ENCODE assay signal across 25 cellular contexts in genomic region chr15:34724486-34724885, GRCh38. TPM values are rescaled to one million over a fixed set of nuclear protein-coding genes. Genes with fewer than 3 reads are reported as not detected.
"Had no signal": no experiment of that assay in that cellular context is flagged by ENCODE, and none has a peak within 500 bp of the region (broad histone marks: within the 10 kb centered on the region; RNA-seq: fewer than 3 reads in every experiment).

No MANE protein-coding gene starts in this region.

- H3K9me3 ChIP-seq: colonic mucosa, esophagus squamous epithelium, gastroesophageal sphincter, neutrophil, sigmoid colon had no signal

- H3K36me3 Mint-ChIP-seq: immature natural killer cell; naive thymus-derived CD8-positive, alpha-beta T cell; type B pancreatic cell had no signal

- DNase-seq: cerebellar nuclear complex; colonic mucosa; dermis blood vessel endothelial cell; esophagus squamous epithelium; foreskin fibroblast; glutamatergic neuron; immature natural killer cell; kidney; left cardiac atrium; mesendoderm; naive thymus-derived CD8-positive, alpha-beta T cell; posterior cingulate gyrus; sigmoid colon; stimulated activated CD4-positive, alpha-beta T cell treated with anti-CD3 and anti-CD28 coated beads, Interleukin-2, amount 100 ng/mL, for 48 hours; stimulated activated naive CD4-positive, alpha-beta T cell treated with Interleukin-2 at 50 U/mL for 16 hours had no signal

- H3K9me3 Mint-ChIP-seq: type B pancreatic cell had no signal

- H3K36me3 ChIP-seq: colonic mucosa, esophagus squamous epithelium, gastroesophageal sphincter, neutrophil, sigmoid colon had no signal

- FAIRE-seq: kidney, urothelium cell line had no signal

- H3K4me1 Mint-ChIP-seq: immature natural killer cell had no signal

- H3K4me3 ChIP-seq: colonic mucosa, esophagus squamous epithelium, gastroesophageal sphincter, sigmoid colon, smooth muscle cell had no signal

- H3K4me1 ChIP-seq: colonic mucosa had no signal

- H3K27ac Mint-ChIP-seq: immature natural killer cell; naive thymus-derived CD8-positive, alpha-beta T cell had no signal

- H3K4me2 ChIP-seq: smooth muscle cell had no signal

- ATAC-seq: gastroesophageal sphincter; left cardiac atrium; naive thymus-derived CD8-positive, alpha-beta T cell had no signal

- H3K4me3 Mint-ChIP-seq: immature natural killer cell; naive thymus-derived CD8-positive, alpha-beta T cell; type B pancreatic cell had no signal

- H3K27ac ChIP-seq: colonic mucosa, esophagus squamous epithelium, gastroesophageal sphincter, neutrophil, sigmoid colon had no signal

- H3K27me3 ChIP-seq: colonic mucosa, gastroesophageal sphincter had no signal

RNA-seq across cellular contexts. Expression of gene GJD2, which starts 30.3 kb away (rescaled TPM):
- total RNA-seq: colonic mucosa; dermis blood vessel endothelial cell; epithelial cell of proximal tubule; esophagus squamous epithelium; gastroesophageal sphincter; kidney; liver; lung microvascular endothelial cell; naive thymus-derived CD8-positive, alpha-beta T cell; osteocyte; renal cortical epithelial cell; smooth muscle cell had no signal
- polyA plus RNA-seq: immature natural killer cell; liver; naive thymus-derived CD8-positive, alpha-beta T cell; sigmoid colon; smooth muscle cell had no signal
